10 cellular contexts compared by ENCODE assay signal in genomic region chr3:99114565-99115291, GRCh38.
DNase-seq lines count a peak whose midpoint lies in the region; ATAC-seq and TF ChIP-seq lines count a peak whose summit lies in the region.
"Had no signal": no experiment of that assay in that cellular context is flagged by ENCODE, and none has a peak within 500 bp of the region (broad histone marks: within the 10 kb centered on the region; RNA-seq: fewer than 3 reads in every experiment).

No MANE protein-coding gene starts in this region.

- no peak overlapping the region for H3K4me3 Mint-ChIP-seq in activated CD4-positive, alpha-beta T cell treated with anti-CD3 and anti-CD28 coated beads, Interleukin-2, amount 10 ng/mL, durations not matched to agents 7 days and 5 days

- peak; percentile 81 for TF ChIP-seq CTCF in WERI-Rb-1 (IDR thresholded peaks at IDR 0.05; ENCODE audit: low read depth, low read length)

- H3K27ac ChIP-seq in WERI-Rb-1 = no peak overlapping the region

- H3K27ac Mint-ChIP-seq in activated CD4-positive, alpha-beta T cell treated with anti-CD3 and anti-CD28 coated beads, Interleukin-2, amount 10 ng/mL, durations not matched to agents 7 days and 5 days = no peak overlapping the region

- ATAC-seq in HG02610 (IDR thresholded peaks at IDR 0.05; ENCODE audit: unreplicated experiment) = peak; percentile 39
- ATAC-seq in GM19023 (IDR thresholded peaks at IDR 0.05; ENCODE audit: unreplicated experiment) = no peak
- ATAC-seq in GM19455 (IDR thresholded peaks at IDR 0.05; ENCODE audit: unreplicated experiment) = no peak

- no peaks in the 10 kb centered on the region for H3K36me3 ChIP-seq in WERI-Rb-1

- H3K9me3 ChIP-seq in WERI-Rb-1 (ENCODE audit: severe bottlenecking) = no peaks in the 10 kb centered on the region

- POLR2A ChIA-PET in activated CD4-positive, alpha-beta T cell treated with anti-CD3 and anti-CD28 coated beads, Interleukin-2, amount 10 ng/mL, durations not matched to agents 7 days and 5 days (lab: Charles Lee) = no interaction called here

- no peaks in the 10 kb centered on the region for H3K36me3 Mint-ChIP-seq in activated CD4-positive, alpha-beta T cell treated with anti-CD3 and anti-CD28 coated beads, Interleukin-2, amount 10 ng/mL, durations not matched to agents 7 days and 5 days (ENCODE audit: low read depth)

- H3K9me3 Mint-ChIP-seq in activated CD4-positive, alpha-beta T cell treated with anti-CD3 and anti-CD28 coated beads, Interleukin-2, amount 10 ng/mL, durations not matched to agents 7 days and 5 days = no peaks in the 10 kb centered on the region

- CTCF ChIA-PET in activated CD4-positive, alpha-beta T cell treated with anti-CD3 and anti-CD28 coated beads, Interleukin-2, amount 10 ng/mL, durations not matched to agents 7 days and 5 days (lab: Charles Lee) = no interaction called here

- H3K4me1 Mint-ChIP-seq in activated CD4-positive, alpha-beta T cell treated with anti-CD3 and anti-CD28 coated beads, Interleukin-2, amount 10 ng/mL, durations not matched to agents 7 days and 5 days = no peaks in the 10 kb centered on the region

- H3K4me3 ChIP-seq in WERI-Rb-1 (ENCODE audit: low read depth, low read length) = no peak overlapping the region
- H3K4me3 ChIP-seq: lung had no signal

- H3K27me3 ChIP-seq in WERI-Rb-1 (ENCODE audit: insufficient read depth, low read depth, severe bottlenecking) = peaks cover 28% of the 10 kb centered on the region

- no peaks in the 10 kb centered on the region for H3K27me3 Mint-ChIP-seq in activated CD4-positive, alpha-beta T cell treated with anti-CD3 and anti-CD28 coated beads, Interleukin-2, amount 10 ng/mL, durations not matched to agents 7 days and 5 days

- peak; percentile 68 for DNase-seq in COLO829 (ENCODE audit: low spot score)
- peak; percentile 53 for DNase-seq in WERI-Rb-1
- peak; percentile 59 for DNase-seq in kidney tubule cell (ENCODE audit: low spot score)
- no peak for DNase-seq in activated CD4-positive, alpha-beta T cell treated with anti-CD3 and anti-CD28 coated beads, Interleukin-2, amount 10 ng/mL, durations not matched to agents 7 days and 5 days
- DNase-seq in MV-4-11 (lab: John Stamatoyannopoulos, UW) = no peak
- DNase-seq: activated T-cell treated with anti-CD3 and anti-CD28 coated beads, Interleukin-2, amount 50 U/mL, for 48 hours had no signal

Comparison
In these comparisons a context has a peak if more than half of its experiments do, and no peak if none do; other contexts are left out.
1. DNase-seq: peak in COLO829 (single experiment), WERI-Rb-1 (single experiment) and kidney tubule cell (single experiment); none in activated CD4-positive, alpha-beta T cell treated with anti-CD3 and anti-CD28 coated beads, Interleukin-2, amount 10 ng/mL, durations not matched to agents 7 days and 5 days (single experiment) and MV-4-11 (single experiment).